9 cellular contexts compared by ENCODE assay signal in the genomic region with DNA sequence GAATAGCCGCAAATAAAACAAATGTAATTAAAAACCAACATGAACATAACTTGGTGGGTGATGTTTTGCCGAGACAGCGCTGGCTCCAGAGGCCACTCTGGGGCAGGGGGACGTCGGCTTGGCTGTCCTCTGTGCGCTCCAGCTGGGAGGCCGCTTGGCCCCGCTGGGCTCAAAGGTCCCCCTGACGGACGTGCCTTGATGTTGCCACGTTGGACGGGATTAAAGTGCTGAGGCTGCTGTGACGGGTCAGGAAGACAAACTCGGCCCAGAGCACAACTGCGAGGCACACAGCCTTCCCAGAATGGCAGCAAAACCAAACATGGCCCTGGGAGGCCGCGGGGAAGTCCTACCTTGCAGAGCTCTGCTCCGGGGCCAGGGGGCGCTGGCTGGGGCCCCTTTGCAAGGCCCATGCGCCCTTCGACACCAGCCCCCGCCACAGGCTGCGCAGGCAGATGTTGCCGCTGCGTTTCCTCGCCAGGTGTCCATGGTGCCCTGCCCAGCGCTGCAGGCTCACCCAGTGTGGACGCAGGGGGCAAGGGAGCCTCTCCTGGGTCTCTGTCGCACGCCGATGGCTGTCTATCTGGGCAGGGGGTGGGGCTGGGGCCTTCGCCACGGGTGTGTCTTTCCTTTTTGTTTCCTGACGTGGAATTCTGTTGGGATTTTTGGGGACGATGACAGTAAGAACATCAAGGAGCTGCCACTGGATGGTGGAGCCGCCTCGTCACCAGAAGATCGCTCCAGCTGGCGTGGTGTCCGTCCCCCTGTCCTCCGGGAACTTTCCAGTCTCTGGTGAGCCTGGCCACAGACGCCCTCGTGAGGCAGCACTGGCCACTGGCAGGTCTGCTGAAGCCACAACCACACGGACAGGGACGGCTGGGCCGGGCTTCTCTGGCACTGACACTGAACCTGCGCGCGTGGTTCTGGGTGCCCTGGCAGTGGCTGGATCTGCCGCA.
DNase-seq lines count a peak whose midpoint lies in the region; ATAC-seq and TF ChIP-seq lines count a peak whose summit lies in the region.
"Had no signal": no experiment of that assay in that cellular context is flagged by ENCODE, and none has a peak within 500 bp of the region (broad histone marks: within the 10 kb centered on the region; RNA-seq: fewer than 3 reads in every experiment).

No MANE protein-coding gene starts in this region.

- POLR2A ChIA-PET in activated CD8-positive, alpha-beta T cell treated with anti-CD3 and anti-CD28 coated beads for 36 hours (lab: Charles Lee), result no interaction called here

- H3K27ac Mint-ChIP-seq in activated CD8-positive, alpha-beta T cell treated with anti-CD3 and anti-CD28 coated beads for 36 hours, result no peak overlapping the region
- no peak overlapping the region for H3K27ac Mint-ChIP-seq in nephron progenitor cell

- intact Hi-C loops in activated CD8-positive, alpha-beta T cell treated with anti-CD3 and anti-CD28 coated beads for 36 hours (cut with micrococcal nuclease), result loop anchor here (10.0 kb wide), 1 partner anchor 274 kb away; no protein-coding TSS in a partner anchor

- no peaks in the 10 kb centered on the region for H3K9me3 Mint-ChIP-seq in activated CD8-positive, alpha-beta T cell treated with anti-CD3 and anti-CD28 coated beads for 36 hours
- H3K9me3 Mint-ChIP-seq in nephron progenitor cell, result no peaks in the 10 kb centered on the region
- H3K9me3 Mint-ChIP-seq: IgD-negative memory B cell had no signal

- peaks cover 7% of the 10 kb centered on the region for H3K27me3 Mint-ChIP-seq in activated CD8-positive, alpha-beta T cell treated with anti-CD3 and anti-CD28 coated beads for 36 hours
- peaks cover 12% of the 10 kb centered on the region for H3K27me3 Mint-ChIP-seq in nephron progenitor cell (ENCODE audit: low read depth, poor library complexity)

- peak overlapping the region; percentile 59 for H3K4me3 Mint-ChIP-seq in activated CD8-positive, alpha-beta T cell treated with anti-CD3 and anti-CD28 coated beads for 36 hours
- peak overlapping the region; percentile 81 for H3K4me3 Mint-ChIP-seq in nephron progenitor cell

- DNase-seq in C1 segment of cervical spinal cord (lab: John Stamatoyannopoulos, UW), result peak in 11 of 14 donors; percentile 35 to 84 (median 65)
- DNase-seq in activated CD8-positive, alpha-beta T cell treated with anti-CD3 and anti-CD28 coated beads for 36 hours, result peak; percentile 65
- DNase-seq in foreskin melanocyte, result peak; percentile 60
- DNase-seq in nephron progenitor cell, result peak; percentile 67
- no peak for DNase-seq in NCI-H524 treated with DMSO at 0.1 percent for 48 hours (lab: John Stamatoyannopoulos, UW)

- ATAC-seq in HG02759 (IDR thresholded peaks at IDR 0.05; ENCODE audit: unreplicated experiment) (peak; percentile 58), HG02798 (IDR thresholded peaks at IDR 0.05; ENCODE audit: poor library complexity, unreplicated experiment) (no peak), HG02981 (IDR thresholded peaks at IDR 0.05; ENCODE audit: unreplicated experiment) (no peak)
- peak; percentile 73 for ATAC-seq in activated CD8-positive, alpha-beta T cell treated with anti-CD3 and anti-CD28 coated beads for 36 hours

- peak; percentile 40 for TF ChIP-seq CTCF in activated CD8-positive, alpha-beta T cell treated with anti-CD3 and anti-CD28 coated beads for 36 hours (IDR thresholded peaks at IDR 0.05)
- peak; percentile 27 for TF ChIP-seq CTCF in nephron progenitor cell (IDR thresholded peaks at IDR 0.05)

- peaks cover 2% of the 10 kb centered on the region for H3K4me1 Mint-ChIP-seq in activated CD8-positive, alpha-beta T cell treated with anti-CD3 and anti-CD28 coated beads for 36 hours (ENCODE audit: low read depth)
- peaks cover 9% of the 10 kb centered on the region for H3K4me1 Mint-ChIP-seq in nephron progenitor cell
- H3K4me1 Mint-ChIP-seq: IgD-negative memory B cell had no signal

- CTCF ChIA-PET in activated CD8-positive, alpha-beta T cell treated with anti-CD3 and anti-CD28 coated beads for 36 hours (lab: Charles Lee), result interaction anchor here (1.3 kb wide), 1 partner anchor 15 kb away, joined by 7 read pairs; no protein-coding TSS in a partner anchor

- H3K36me3 Mint-ChIP-seq in activated CD8-positive, alpha-beta T cell treated with anti-CD3 and anti-CD28 coated beads for 36 hours (ENCODE audit: low read depth), result no peaks in the 10 kb centered on the region
- H3K36me3 Mint-ChIP-seq in nephron progenitor cell (ENCODE audit: low read depth), result no peaks in the 10 kb centered on the region

Comparison
In these comparisons a context has a peak if more than half of its experiments do, and no peak if none do; other contexts are left out.
1. ATAC-seq: peak in HG02759 (single experiment) and activated CD8-positive, alpha-beta T cell treated with anti-CD3 and anti-CD28 coated beads for 36 hours (single experiment); none in HG02798 (single experiment) and HG02981 (single experiment).